8 cellular contexts compared by ENCODE assay signal in genomic region chr2:234444888-234445287, GRCh38. TPM values are rescaled to one million over a fixed set of nuclear protein-coding genes. Genes with fewer than 3 reads are reported as not detected.
A peak's percentile ranks its signal among the peaks of the same experiment; 100 is the strongest.
DNase-seq lines count a peak whose midpoint lies in the region; ATAC-seq and TF ChIP-seq lines count a peak whose summit lies in the region.

No MANE protein-coding gene starts in this region.

- peak; percentile 79 for DNase-seq in AG09309 (ENCODE audit: low read depth)
- peak; percentile 1 for DNase-seq in KBM-7
- DNase-seq in activated naive CD4-positive, alpha-beta T cell treated with Interleukin-2 at 50 U/mL for 16 hours = peak; percentile 55
- DNase-seq in islet precursor cell = peak; percentile 29
- DNase-seq in tibial artery = no peak
- no peak for DNase-seq in HuH-7 (ENCODE audit: low spot score)
- no peak for DNase-seq in HT-29 (ENCODE audit: low spot score)

- no peaks in the 10 kb centered on the region for H3K27me3 ChIP-seq in tibial artery

- TF ChIP-seq CTCF in AG09309 (IDR thresholded peaks at IDR 0.05; ENCODE audit: control insufficient read depth, insufficient read depth, low read depth, low read length, missing control alignments) (no peak), tibial artery (IDR thresholded peaks at IDR 0.05) (no peak)

- no peaks in the 10 kb centered on the region for H3K36me3 ChIP-seq in tibial artery

- H3K27ac ChIP-seq in tibial artery = peak overlapping the region; percentile 41 to 53

- H3K4me3 ChIP-seq in AG09309 (ENCODE audit: control insufficient read depth, low read depth, low read length) (no peak overlapping the region), tibial artery (peak overlapping the region in 1 of 2 donors; percentile 9)

- H3K4me1 ChIP-seq in tibial artery = peaks cover 0 to 42% (median 2%) of the 10 kb centered on the region in 4 donors

- intact Hi-C loops in tibial artery (cut with DNase I; ENCODE audit: low total_unique reads) = no loop called here

- no peaks in the 10 kb centered on the region for H3K9me3 ChIP-seq in tibial artery

- no peak for ATAC-seq in HG02981 (IDR thresholded peaks at IDR 0.05; ENCODE audit: unreplicated experiment)

- in situ Hi-C loops in KBM-7 (cut with MboI; ENCODE audit: low pct_unique_long_range_greater_than_20kb, low sequenced_read_pairs) = no loop called here

RNA-seq across cellular contexts. Expression of gene ARL4C, which starts 52.0 kb away (rescaled TPM):
- total RNA-seq in HT-29 (2014; rRNA removed; shearing (Covaris generic)) = 1.5 and 2.1 TPM in 2 replicates

Comparison
In these comparisons a context has a peak if more than half of its experiments do, and no peak if none do; other contexts are left out.
1. DNase-seq: peak in AG09309 (single experiment), KBM-7 (single experiment), activated naive CD4-positive, alpha-beta T cell treated with Interleukin-2 at 50 U/mL for 16 hours (single experiment) and islet precursor cell (single experiment); none in tibial artery (0 of 2), HuH-7 (single experiment) and HT-29 (single experiment).